Comparison of ENCODE assay signal across 23 cellular contexts in the genomic region with DNA sequence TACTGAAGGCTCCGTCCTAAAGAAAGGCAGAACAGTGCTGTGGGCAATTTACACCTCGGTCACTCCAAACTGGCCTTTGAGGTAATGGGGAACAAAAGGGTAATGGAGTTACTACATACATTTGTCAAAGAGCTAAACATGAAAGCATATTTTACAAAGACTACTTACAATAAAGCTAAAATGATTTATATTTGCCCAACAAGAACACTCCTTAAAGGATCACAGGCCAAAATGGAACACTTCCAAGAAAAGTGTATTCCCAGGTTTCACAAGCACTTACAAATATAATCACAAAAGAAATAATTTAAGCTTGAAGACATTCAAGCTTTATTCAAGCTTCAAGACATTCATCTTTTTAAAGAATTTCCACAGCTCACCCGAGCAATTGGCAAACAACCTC. TPM values are rescaled to one million over a fixed set of nuclear protein-coding genes. Genes with fewer than 3 reads are reported as not detected.
A peak's percentile ranks its signal among the peaks of the same experiment; 100 is the strongest.
DNase-seq lines count a peak whose midpoint lies in the region; FAIRE-seq and TF ChIP-seq lines count a peak whose summit lies in the region.
"Had no signal": no experiment of that assay in that cellular context is flagged by ENCODE, and none has a peak within 500 bp of the region (broad histone marks: within the 10 kb centered on the region; RNA-seq: fewer than 3 reads in every experiment).

No MANE protein-coding gene starts in this region.

- peak overlapping the region; percentile 19 to 43 (median 30) for H3K27ac Mint-ChIP-seq in nephron
- H3K27ac Mint-ChIP-seq in CD8-positive, alpha-beta memory T cell = no peak overlapping the region
- H3K27ac Mint-ChIP-seq: B cell; CD4-positive, CD25-positive, alpha-beta regulatory T cell; CD8-positive, alpha-beta T cell; HFFc6 had no signal

- peaks cover 4% of the 10 kb centered on the region for H3K27me3 Mint-ChIP-seq in nephron (ENCODE audit: low read depth)
- no peaks in the 10 kb centered on the region for H3K27me3 Mint-ChIP-seq in CD8-positive, alpha-beta memory T cell
- H3K27me3 Mint-ChIP-seq: B cell; CD4-positive, CD25-positive, alpha-beta regulatory T cell had no signal

- H3K4me1 ChIP-seq in effector memory CD4-positive, alpha-beta T cell (ENCODE audit: control insufficient read depth, insufficient read depth, low read length, poor library complexity, severe bottlenecking) = no peaks in the 10 kb centered on the region
- H3K4me1 ChIP-seq in CD8-positive, alpha-beta memory T cell (ENCODE audit: insufficient read depth, low read length) = no peaks in the 10 kb centered on the region
- H3K4me1 ChIP-seq: HAP-1 had no signal

- H3K4me1 Mint-ChIP-seq in nephron = peaks cover 33% of the 10 kb centered on the region
- H3K4me1 Mint-ChIP-seq in CD8-positive, alpha-beta memory T cell = no peaks in the 10 kb centered on the region
- H3K4me1 Mint-ChIP-seq: B cell; CD4-positive, CD25-positive, alpha-beta regulatory T cell had no signal

- H3K27ac ChIP-seq in effector memory CD4-positive, alpha-beta T cell (ENCODE audit: insufficient read depth, low read length, poor library complexity, severe bottlenecking) = no peak overlapping the region
- H3K27ac ChIP-seq in CD8-positive, alpha-beta memory T cell (ENCODE audit: low read depth, low read length) = no peak overlapping the region
- H3K27ac ChIP-seq: 22Rv1, BLaER1, C4-2B had no signal

- peak; percentile 33 for FAIRE-seq in GM12892 (lab: Jason Lieb, UNC)
- FAIRE-seq: A204.1, D721Med, G401.6, GM19239, H54 had no signal

- DNase-seq in GM12892 (ENCODE audit: insufficient read length) (no peak), amniotic epithelial cell (ENCODE audit: low read depth) (peak; percentile 20), SKM-1 treated with dmso at 0.1 percent for 144 hours (lab: John Stamatoyannopoulos, UW; ENCODE audit: unreplicated experiment) (no peak)
- DNase-seq in effector memory CD4-positive, alpha-beta T cell = no peak
- DNase-seq in CD8-positive, alpha-beta memory T cell = no peak
- DNase-seq: CD4-positive, CD25-positive, alpha-beta regulatory T cell; CD8-positive, alpha-beta T cell; DMS 273 treated with DMSO at 0.1 percent for 48 hours; DMS53; DND-41; GOT3; HFFc6 had no signal

- H3K27me3 ChIP-seq in effector memory CD4-positive, alpha-beta T cell (replicated peaks; ENCODE audit: control insufficient read depth, insufficient read depth, low read length, poor library complexity, severe bottlenecking) = no peaks in the 10 kb centered on the region
- no peaks in the 10 kb centered on the region for H3K27me3 ChIP-seq in CD8-positive, alpha-beta memory T cell (ENCODE audit: insufficient read depth, low read length, poor library complexity, severe bottlenecking)
- H3K27me3 ChIP-seq: BLaER1 had no signal

- CTCF ChIA-PET in CD8-positive, alpha-beta memory T cell (lab: Charles Lee) = interaction anchor here (0.6 kb wide), 1 partner anchor 1267 kb away, joined by 3 read pairs; no protein-coding TSS in a partner anchor

- no peaks in the 10 kb centered on the region for H3K36me3 Mint-ChIP-seq in nephron (ENCODE audit: low read depth)
- H3K36me3 Mint-ChIP-seq in CD8-positive, alpha-beta memory T cell = peaks cover 0 to 12% (median 9%) of the 10 kb centered on the region in 3 donors

- no peaks in the 10 kb centered on the region for H3K9me3 ChIP-seq in effector memory CD4-positive, alpha-beta T cell (ENCODE audit: control insufficient read depth, low read length)
- no peaks in the 10 kb centered on the region for H3K9me3 ChIP-seq in CD8-positive, alpha-beta memory T cell (ENCODE audit: low read length)
- H3K9me3 ChIP-seq: BLaER1, HAP-1 had no signal

- H3K4me3 Mint-ChIP-seq in nephron = no peak overlapping the region
- no peak overlapping the region for H3K4me3 Mint-ChIP-seq in CD8-positive, alpha-beta memory T cell
- H3K4me3 Mint-ChIP-seq: B cell; CD4-positive, CD25-positive, alpha-beta regulatory T cell; CD8-positive, alpha-beta T cell; HFFc6 had no signal

- no peaks in the 10 kb centered on the region for H3K9me3 Mint-ChIP-seq in nephron
- H3K9me3 Mint-ChIP-seq in CD8-positive, alpha-beta memory T cell = no peaks in the 10 kb centered on the region
- H3K9me3 Mint-ChIP-seq: CD4-positive, CD25-positive, alpha-beta regulatory T cell; CD8-positive, alpha-beta T cell; HFFc6 had no signal

- H3K36me3 ChIP-seq in effector memory CD4-positive, alpha-beta T cell (ENCODE audit: control insufficient read depth, insufficient read depth, low read length) = no peaks in the 10 kb centered on the region
- H3K36me3 ChIP-seq in CD8-positive, alpha-beta memory T cell (ENCODE audit: insufficient read depth, low read length) = no peaks in the 10 kb centered on the region
- H3K36me3 ChIP-seq: HAP-1 had no signal

- POLR2A ChIA-PET in CD8-positive, alpha-beta memory T cell (lab: Charles Lee) = no interaction called here

- no peak for TF ChIP-seq POLR2A in GM12892 (IDR thresholded peaks at IDR 0.05; ENCODE audit: low read depth, low read length)

- H3K4me3 ChIP-seq in effector memory CD4-positive, alpha-beta T cell (ENCODE audit: insufficient read depth, low read depth, low read length, poor library complexity, severe bottlenecking) = no peak overlapping the region
- no peak overlapping the region for H3K4me3 ChIP-seq in CD8-positive, alpha-beta memory T cell (ENCODE audit: low read length)
- H3K4me3 ChIP-seq: BLaER1, HAP-1 had no signal

- no peak for TF ChIP-seq CTCF in nephron (IDR thresholded peaks at IDR 0.05; ENCODE audit: unreplicated experiment in 3 of 3)

RNA-seq across cellular contexts. Expression of gene C17orf67, which starts 29.3 kb away (rescaled TPM):
- 1.6 TPM for polyA plus RNA-seq in GM12892 (2012; ENCODE audit: missing spikeins)
- 1 to 10 TPM; 3.2 to 4.6 TPM for total RNA-seq in CD8-positive, alpha-beta memory T cell
- polyA plus RNA-seq in CD8-positive, alpha-beta memory T cell = 2.5 TPM

RNA-seq across cellular contexts. Expression of gene DGKE, which starts 29.5 kb away (rescaled TPM):
- 5.4 TPM for polyA plus RNA-seq in GM12892 (2012; ENCODE audit: missing spikeins)
- 10 to 100 TPM; 26.7 to 30.5 TPM for total RNA-seq in CD8-positive, alpha-beta memory T cell
- polyA plus RNA-seq in CD8-positive, alpha-beta memory T cell = 4.9 TPM

Comparison
In these comparisons a context has a peak if more than half of its experiments do, and no peak if none do; other contexts are left out.
1. H3K27ac Mint-ChIP-seq: peak in nephron (3 of 3); none in CD8-positive, alpha-beta memory T cell (0 of 8).